ENCODE assay signal across 8 cellular contexts in the genomic region with DNA sequence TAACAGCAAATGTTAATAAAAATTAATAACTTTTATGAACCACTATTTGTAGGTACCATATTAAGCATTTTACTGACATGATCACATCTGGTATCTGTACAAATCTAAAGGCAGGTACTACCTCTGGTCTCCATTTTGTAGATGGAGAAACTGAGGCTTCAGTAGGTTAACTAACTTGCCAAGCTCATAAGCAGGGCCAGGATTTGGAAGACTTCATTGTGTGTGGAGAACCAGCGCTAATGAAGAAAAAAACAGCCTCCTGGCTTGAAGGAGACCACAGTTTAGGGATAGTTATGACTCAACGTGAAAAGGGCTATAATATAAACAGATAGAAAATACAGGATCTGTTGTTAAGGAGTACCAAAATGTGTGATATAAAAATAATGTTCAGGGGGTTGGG. TPM values are rescaled to one million over a fixed set of nuclear protein-coding genes. Genes with fewer than 3 reads are reported as not detected.
DNase-seq lines count a peak whose midpoint lies in the region; ATAC-seq and TF ChIP-seq lines count a peak whose summit lies in the region.

No MANE protein-coding gene starts in this region.

- H3K79me2 ChIP-seq in neural cell (replicated peaks; ENCODE audit: insufficient read depth, low read length) = peaks cover 14% of the 10 kb centered on the region

- no peak overlapping the region for H3K4me2 ChIP-seq in neural cell (ENCODE audit: low read length)

- H3K4me3 ChIP-seq in CD4-positive, alpha-beta memory T cell (ENCODE audit: low read length in 2 of 2) = peak overlapping the region in 1 of 2 donors; percentile 86
- peak overlapping the region; percentile 87 for H3K4me3 ChIP-seq in ectodermal cell (ENCODE audit: insufficient read depth, low read depth, low read length)
- H3K4me3 ChIP-seq in neural cell (ENCODE audit: low read length) = peak overlapping the region; percentile 83

- TF ChIP-seq EP300 in neural cell (conservative IDR thresholded peaks at IDR 0.05; ENCODE audit: poor library complexity, severe bottlenecking) = no peak

- no peak for ATAC-seq in HG02938 (IDR thresholded peaks at IDR 0.05; ENCODE audit: unreplicated experiment)

- H3K4me1 Mint-ChIP-seq in CD4-positive, alpha-beta memory T cell = peaks cover 14 to 35% (median 19%) of the 10 kb centered on the region in 4 donors

- H3K36me3 Mint-ChIP-seq in CD4-positive, alpha-beta memory T cell = peaks cover 16 to 26% of the 10 kb centered on the region in 2 donors

- CTCF ChIA-PET in CD4-positive, alpha-beta memory T cell (lab: Charles Lee; ENCODE audit: partially characterized antibody) = no interaction called here

- no peak overlapping the region for H3K9ac ChIP-seq in neural cell (ENCODE audit: low read length)

- H3K4me1 ChIP-seq in CD4-positive, alpha-beta memory T cell (ENCODE audit: insufficient read depth, low read length) = peaks cover 24% of the 10 kb centered on the region
- no peaks in the 10 kb centered on the region for H3K4me1 ChIP-seq in ectodermal cell (ENCODE audit: control insufficient read depth, insufficient read depth, low read length)

- no peaks in the 10 kb centered on the region for H3K9me3 Mint-ChIP-seq in CD4-positive, alpha-beta memory T cell

- intact Hi-C loops in CD4-positive, alpha-beta memory T cell (cut with micrococcal nuclease) = no loop called here

- WGBS in ectodermal cell, 2 experiments = 89 to 91% methylated on average over 2 of the region's 2 CpGs

- no peak for TF ChIP-seq CTCF in neural cell (IDR thresholded peaks at IDR 0.05; ENCODE audit: poor library complexity, severe bottlenecking)

- H3K4me3 Mint-ChIP-seq in CD4-positive, alpha-beta memory T cell = peak overlapping the region; percentile 37 to 93 (median 84)

- H3F3A ChIP-seq in neural cell (ENCODE audit: insufficient read depth, low read length, poor library complexity, severe bottlenecking) = no peaks in the 10 kb centered on the region

- H3K27me3 ChIP-seq in CD4-positive, alpha-beta memory T cell (ENCODE audit: insufficient read depth, low read length) = no peaks in the 10 kb centered on the region
- no peaks in the 10 kb centered on the region for H3K27me3 ChIP-seq in ectodermal cell (ENCODE audit: control insufficient read depth, insufficient read depth, low read length, poor library complexity, severe bottlenecking)
- H3K27me3 ChIP-seq in neural cell (ENCODE audit: insufficient read depth, low read depth, low read length) = no peaks in the 10 kb centered on the region

- H2AFZ ChIP-seq in neural cell (ENCODE audit: low read depth, low read length) = no peak overlapping the region

- H3K9me3 ChIP-seq in CD4-positive, alpha-beta memory T cell (ENCODE audit: control insufficient read depth in 1 of 2, low read length in 2 of 2) = no peaks in the 10 kb centered on the region
- no peaks in the 10 kb centered on the region for H3K9me3 ChIP-seq in ectodermal cell (ENCODE audit: control insufficient read depth, low read length)
- no peaks in the 10 kb centered on the region for H3K9me3 ChIP-seq in neural cell (ENCODE audit: low read length)

- H3K27ac Mint-ChIP-seq in CD4-positive, alpha-beta memory T cell = peak overlapping the region in 6 of 7 donors; percentile 23 to 95 (median 86)

- no peaks in the 10 kb centered on the region for H4K20me1 ChIP-seq in neural cell (ENCODE audit: insufficient read depth)

- no peak overlapping the region for H3K27ac ChIP-seq in CD4-positive, alpha-beta memory T cell (ENCODE audit: low read depth, low read length)
- H3K27ac ChIP-seq in ectodermal cell (ENCODE audit: insufficient read depth, low read depth, low read length, poor library complexity, severe bottlenecking) = no peak overlapping the region
- H3K27ac ChIP-seq in neural cell (ENCODE audit: low read length) = no peak overlapping the region

- H3K27me3 Mint-ChIP-seq in CD4-positive, alpha-beta memory T cell = no peaks in the 10 kb centered on the region

- H3K9me2 ChIP-seq in neural cell (ENCODE audit: insufficient read depth, low read length) = no peaks in the 10 kb centered on the region

- POLR2A ChIA-PET in CD4-positive, alpha-beta memory T cell (lab: Charles Lee; ENCODE audit: partially characterized antibody) = interaction anchor here (2.5 kb wide), 1 partner anchor 58 kb away, joined by 23 read pairs; the partner anchor contains the start of gene WASHC3

- H3K36me3 ChIP-seq in CD4-positive, alpha-beta memory T cell (ENCODE audit: insufficient read depth, low read length) = no peaks in the 10 kb centered on the region
- H3K36me3 ChIP-seq in ectodermal cell (ENCODE audit: control insufficient read depth, insufficient read depth, low read length) (no peaks in the 10 kb centered on the region), neural cell (ENCODE audit: insufficient read depth, low read length) (no peaks in the 10 kb centered on the region)

- TF ChIP-seq RAD21 in neural cell (conservative IDR thresholded peaks at IDR 0.05) = no peak

- DNase-seq in CD4-positive, alpha-beta memory T cell = no peak
- DNase-seq in M059J (ENCODE audit: low read depth) = peak; percentile 20
- no peak for DNase-seq in NCI-H1694 (lab: John Stamatoyannopoulos, UW)
- DNase-seq in activated gamma-delta T cell treated with Interleukin-2 at 50 U/mL for 16 hours = no peak
- no peak for DNase-seq in NCI-H510A treated with DMSO at 0.1 percent for 48 hours (lab: John Stamatoyannopoulos, UW)

TF ChIP-seq in neural cell, 6 proteins besides CTCF, POLR2A, EP300 and RAD21:
- no peak for TF ChIP-seq EZH2 (IDR thresholded peaks at IDR 0.05; ENCODE audit: borderline replicate concordance, insufficient read depth, low read length, poor library complexity, severe bottlenecking)
- TF ChIP-seq MXI1 (conservative IDR thresholded peaks at IDR 0.05; ENCODE audit: poor library complexity, severe bottlenecking) = no peak
- TF ChIP-seq, protein P1, sequence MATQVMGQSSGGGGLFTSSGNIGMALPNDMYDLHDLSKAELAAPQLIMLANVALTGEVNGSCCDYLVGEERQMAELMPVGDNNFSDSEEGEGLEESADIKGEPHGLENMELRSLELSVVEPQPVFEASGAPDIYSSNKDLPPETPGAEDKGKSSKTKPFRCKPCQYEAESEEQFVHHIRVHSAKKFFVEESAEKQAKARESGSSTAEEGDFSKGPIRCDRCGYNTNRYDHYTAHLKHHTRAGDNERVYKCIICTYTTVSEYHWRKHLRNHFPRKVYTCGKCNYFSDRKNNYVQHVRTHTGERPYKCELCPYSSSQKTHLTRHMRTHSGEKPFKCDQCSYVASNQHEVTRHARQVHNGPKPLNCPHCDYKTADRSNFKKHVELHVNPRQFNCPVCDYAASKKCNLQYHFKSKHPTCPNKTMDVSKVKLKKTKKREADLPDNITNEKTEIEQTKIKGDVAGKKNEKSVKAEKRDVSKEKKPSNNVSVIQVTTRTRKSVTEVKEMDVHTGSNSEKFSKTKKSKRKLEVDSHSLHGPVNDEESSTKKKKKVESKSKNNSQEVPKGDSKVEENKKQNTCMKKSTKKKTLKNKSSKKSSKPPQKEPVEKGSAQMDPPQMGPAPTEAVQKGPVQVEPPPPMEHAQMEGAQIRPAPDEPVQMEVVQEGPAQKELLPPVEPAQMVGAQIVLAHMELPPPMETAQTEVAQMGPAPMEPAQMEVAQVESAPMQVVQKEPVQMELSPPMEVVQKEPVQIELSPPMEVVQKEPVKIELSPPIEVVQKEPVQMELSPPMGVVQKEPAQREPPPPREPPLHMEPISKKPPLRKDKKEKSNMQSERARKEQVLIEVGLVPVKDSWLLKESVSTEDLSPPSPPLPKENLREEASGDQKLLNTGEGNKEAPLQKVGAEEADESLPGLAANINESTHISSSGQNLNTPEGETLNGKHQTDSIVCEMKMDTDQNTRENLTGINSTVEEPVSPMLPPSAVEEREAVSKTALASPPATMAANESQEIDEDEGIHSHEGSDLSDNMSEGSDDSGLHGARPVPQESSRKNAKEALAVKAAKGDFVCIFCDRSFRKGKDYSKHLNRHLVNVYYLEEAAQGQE (IDR thresholded peaks at IDR 0.05; ENCODE audit: borderline replicate concordance) = no peak
- no peak for TF ChIP-seq POLR2AphosphoS5 (IDR thresholded peaks at IDR 0.05)
- TF ChIP-seq SMC3 (conservative IDR thresholded peaks at IDR 0.05; ENCODE audit: poor library complexity) = no peak
- TF ChIP-seq TAF1 (IDR thresholded peaks at IDR 0.05; ENCODE audit: low read depth) = no peak

RNA-seq across cellular contexts. Expression of gene NUP37, which starts 1.0 kb away (rescaled TPM):
- total RNA-seq in CD4-positive, alpha-beta memory T cell = 10 to 100 TPM; 17.0 to 18.8 TPM
- polyA plus RNA-seq in CD4-positive, alpha-beta memory T cell = 10 to 100 TPM; 32.6 to 34.5 TPM
- total RNA-seq in M059J (2014; rRNA removed; shearing (Covaris generic)) = 91.3 and 96.3 TPM in 2 replicates
- 52.5 TPM for polyA plus RNA-seq in ectodermal cell (2013, experiment 1 of 4)
- polyA plus RNA-seq in ectodermal cell (2013, experiment 2 of 4) = 52.9 TPM
- polyA plus RNA-seq in ectodermal cell (2013, experiment 3 of 4) = 53.9 TPM
- 53.6 TPM for polyA plus RNA-seq in ectodermal cell (2013, experiment 4 of 4)
- polyA plus RNA-seq in neural cell = 21.6 and 22.4 TPM in 2 replicates
- 11.7 and 14.4 TPM in 2 replicates for polyA minus RNA-seq in neural cell

RNA-seq across cellular contexts. Expression of gene PARPBP, which starts 1.1 kb away (rescaled TPM):
- 1 to 10 TPM; 2.3 to 2.6 TPM for total RNA-seq in CD4-positive, alpha-beta memory T cell
- polyA plus RNA-seq in CD4-positive, alpha-beta memory T cell = 1 to 10 TPM; 2.1 to 2.8 TPM
- total RNA-seq in M059J (2014; rRNA removed; shearing (Covaris generic)) = 14.7 and 22.3 TPM in 2 replicates
- polyA plus RNA-seq in ectodermal cell (2013, experiment 1 of 4) = 37.4 TPM
- 33.3 TPM for polyA plus RNA-seq in ectodermal cell (2013, experiment 2 of 4)
- polyA plus RNA-seq in ectodermal cell (2013, experiment 3 of 4) = 30.4 TPM
- polyA plus RNA-seq in ectodermal cell (2013, experiment 4 of 4) = 30.5 TPM
- 2.6 and 6.3 TPM in 2 replicates for polyA plus RNA-seq in neural cell
- 4.4 and 5.1 TPM in 2 replicates for polyA minus RNA-seq in neural cell

RNA-seq across cellular contexts. Expression of gene WASHC3, which starts 57.1 kb away (rescaled TPM):
- 10 to 100 TPM; 44.6 to 46.5 TPM for total RNA-seq in CD4-positive, alpha-beta memory T cell
- 100 to 1,000 TPM in 1 of 2 donors, 10 to 100 TPM in 1; 94.1 to 107 TPM for polyA plus RNA-seq in CD4-positive, alpha-beta memory T cell
- 119 and 127 TPM in 2 replicates for total RNA-seq in M059J (2014; rRNA removed; shearing (Covaris generic))
- polyA plus RNA-seq in ectodermal cell (2013, experiment 1 of 4) = 23.4 TPM
- 23.8 TPM for polyA plus RNA-seq in ectodermal cell (2013, experiment 2 of 4)
- polyA plus RNA-seq in ectodermal cell (2013, experiment 3 of 4) = 23.7 TPM
- 26.1 TPM for polyA plus RNA-seq in ectodermal cell (2013, experiment 4 of 4)
- 65.9 and 72.6 TPM in 2 replicates for polyA plus RNA-seq in neural cell
- 39.2 and 48.0 TPM in 2 replicates for polyA minus RNA-seq in neural cell
